In the genomic region with DNA sequence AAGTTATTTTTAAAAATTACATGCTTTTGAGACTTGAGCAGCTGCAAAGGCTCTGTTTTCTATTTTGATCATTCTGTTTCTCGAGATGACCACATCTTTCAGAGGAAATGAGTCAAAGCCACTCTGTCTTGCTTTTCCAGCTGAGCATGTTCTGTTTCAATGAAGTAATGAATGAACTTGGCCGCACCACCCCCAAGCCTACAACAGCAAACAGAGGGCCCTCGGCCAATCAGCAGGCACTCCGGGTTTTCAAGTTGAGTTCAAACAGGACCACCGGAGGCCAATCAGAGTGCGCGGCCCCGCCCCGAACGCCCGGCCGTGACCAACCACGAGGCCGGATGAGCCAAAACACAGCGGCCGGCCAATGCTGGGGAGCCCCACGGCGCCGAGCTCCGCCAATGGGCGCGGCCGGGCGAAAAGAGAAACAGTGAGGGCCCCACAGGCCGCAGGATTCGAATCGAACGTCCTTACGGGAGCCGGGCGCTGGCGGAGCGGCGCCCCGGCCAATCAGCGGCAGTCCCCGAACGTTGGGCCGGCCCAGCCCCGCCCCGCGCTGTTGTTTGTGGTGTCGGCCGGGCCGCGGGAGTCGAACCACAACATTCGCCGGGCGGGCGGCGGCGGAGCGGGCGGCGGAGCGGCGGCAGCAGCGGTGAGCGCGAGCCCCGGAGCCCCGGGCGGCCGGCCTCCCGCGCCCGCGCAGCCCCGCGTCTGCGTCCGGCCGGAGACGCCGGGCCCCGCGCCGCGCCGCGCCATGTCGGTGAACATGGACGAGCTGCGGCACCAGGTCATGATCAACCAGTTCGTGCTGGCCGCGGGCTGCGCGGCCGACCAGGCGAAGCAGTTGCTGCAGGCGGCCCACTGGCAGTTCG, we compare ENCODE assay signal across 8 cellular contexts.
DNase-seq lines count a peak whose midpoint lies in the region; ATAC-seq and TF ChIP-seq lines count a peak whose summit lies in the region.

A gene (plus strand): TSS at position 594 of the 869 bp plus-strand sequence. CDS start 158 bp downstream, at position 752.

- no peaks in the 10 kb centered on the region for H3K9me3 Mint-ChIP-seq in central memory CD8-positive, alpha-beta T cell

- no peaks in the 10 kb centered on the region for H3K27me3 Mint-ChIP-seq in central memory CD8-positive, alpha-beta T cell

- H3K4me1 Mint-ChIP-seq in central memory CD8-positive, alpha-beta T cell = peaks cover 58% of the 10 kb centered on the region

- ATAC-seq in GM19025 (IDR thresholded peaks at IDR 0.05; ENCODE audit: low read depth, unreplicated experiment) (peak; percentile 64), HG03342 (IDR thresholded peaks at IDR 0.05; ENCODE audit: unreplicated experiment) (peak; percentile 67)
- peak; percentile 82 for ATAC-seq in central memory CD8-positive, alpha-beta T cell (replicated peaks; ENCODE audit: extremely low read depth, poor library complexity, severe bottlenecking)

- H3K27ac Mint-ChIP-seq in central memory CD8-positive, alpha-beta T cell (ENCODE audit: low read depth) = peak within 1 kb of the TSS; percentile 92

- peaks cover 37% of the 10 kb centered on the region for H3K36me3 Mint-ChIP-seq in central memory CD8-positive, alpha-beta T cell (ENCODE audit: insufficient read depth)

- peak within 1 kb of the TSS; percentile 90 for H3K4me3 Mint-ChIP-seq in central memory CD8-positive, alpha-beta T cell

- TF ChIP-seq CTCF in AG09309 (IDR thresholded peaks at IDR 0.05; ENCODE audit: control insufficient read depth, insufficient read depth, low read depth, low read length, missing control alignments) = no peak

- DNase-seq in AG09309 (ENCODE audit: low read depth) (peak; percentile 99), NCI-H446 (lab: John Stamatoyannopoulos, UW) (peak; percentile 97 to 99), iris pigment epithelial cell (ENCODE audit: low read depth) (peak; percentile 100)
- peak; percentile 96 for DNase-seq in activated CD4-positive, CD25-positive, alpha-beta regulatory T cell treated with anti-CD3 and anti-CD28 coated beads, Interleukin-2, amount 50 U/mL, for 16 hours (ENCODE audit: low read depth, low spot score)
- DNase-seq in central memory CD8-positive, alpha-beta T cell (ENCODE audit: low spot score in 2 of 2) = peak; percentile 95 to 99
- DNase-seq in stimulated activated CD4-positive, alpha-beta T cell treated with anti-CD3 and anti-CD28 coated beads, Interleukin-12 subunit alpha, Interleukin-12 subunit beta, amount 100 ng/mL, for 24 hours (ENCODE audit: low read depth in 2 of 2) = peak; percentile 98

- H3K4me3 ChIP-seq in AG09309 (ENCODE audit: control insufficient read depth, low read depth, low read length) = peak within 1 kb of the TSS; percentile 75

Comparison
In these comparisons a context has a peak if more than half of its experiments do, and no peak if none do; other contexts are left out.
1. Peak in every context shown above with its lines: DNase-seq, ATAC-seq and H3K4me3 ChIP-seq.